Comparison of ENCODE assay signal across 1 cellular context in genomic region chr15:72375846-72376581, GRCh38.
TF ChIP-seq lines count a peak whose summit lies in the region.

TSS of gene HEXA (minus strand) at chr15:72376014. CDS start at chr15:72375972, 42 bp downstream.

TF ChIP-seq in A549, 52 proteins besides CTCF, POLR2A, EP300 and RAD21 (continued from another document):
- TF ChIP-seq REST (IDR thresholded peaks at IDR 0.05) (peak; percentile 61), TP53 (CRISPR knock-in tag; IDR thresholded peaks at IDR 0.05) (no peak), JUNB (IDR thresholded peaks at IDR 0.05) (no peak), HMGXB4 (CRISPR knock-in tag; IDR thresholded peaks at IDR 0.05; ENCODE audit: borderline replicate concordance) (0 out of 2 replicates have a peak, but pooled peaks have one; percentile 20), PBX3 (IDR thresholded peaks at IDR 0.05) (peak; percentile 85), BHLHE40 (IDR thresholded peaks at IDR 0.05; ENCODE audit: low read depth, low read length) (peak; percentile 85; the same call in 1 of the 2 replicates), ZSCAN20 (CRISPR knock-in tag; IDR thresholded peaks at IDR 0.05) (no peak), ZNF302 (CRISPR knock-in tag; IDR thresholded peaks at IDR 0.05) (no peak), ATOH8 (CRISPR knock-in tag; IDR thresholded peaks at IDR 0.05; ENCODE audit: low read depth) (peak; percentile 18; the same call in 1 of the 2 replicates), PHF8 (IDR thresholded peaks at IDR 0.05; ENCODE audit: borderline replicate concordance, low read depth) (no peak; the same call in 1 of the 2 replicates), CBX2 (IDR thresholded peaks at IDR 0.05; ENCODE audit: borderline replicate concordance, low read depth) (no peak), CEBPB (IDR thresholded peaks at IDR 0.05) (no peak), ZFP36 (IDR thresholded peaks at IDR 0.05; ENCODE audit: borderline replicate concordance, partially characterized antibody) (no peak), RARB (CRISPR knock-in tag; IDR thresholded peaks at IDR 0.05) (no peak), KDM1A (IDR thresholded peaks at IDR 0.05; ENCODE audit: low read depth) (no peak), HES2 (IDR thresholded peaks at IDR 0.05) (no peak), CHD4 (IDR thresholded peaks at IDR 0.05; ENCODE audit: borderline replicate concordance) (no peak), MAX (IDR thresholded peaks at IDR 0.05) (peak; percentile 98), RFX5 (IDR thresholded peaks at IDR 0.05) (no peak), NFE2L2 (conservative IDR thresholded peaks at IDR 0.05; ENCODE audit: low read length) (no peak), EHF (CRISPR knock-in tag; IDR thresholded peaks at IDR 0.05) (no peak), ELK1 (IDR thresholded peaks at IDR 0.05; ENCODE audit: low read depth, low read length) (0 out of 2 replicates have a peak, but pooled peaks have one; percentile 52), E2F6 (IDR thresholded peaks at IDR 0.05; ENCODE audit: borderline replicate concordance, low read depth) (peak; percentile 87), NPAS2 (CRISPR knock-in tag; IDR thresholded peaks at IDR 0.05; ENCODE audit: borderline replicate concordance) (peak; percentile 92), MAZ (IDR thresholded peaks at IDR 0.05; ENCODE audit: borderline replicate concordance, low read depth, low read length) (peak; percentile 99)
